21 cellular contexts compared by ENCODE assay signal in the genomic region with DNA sequence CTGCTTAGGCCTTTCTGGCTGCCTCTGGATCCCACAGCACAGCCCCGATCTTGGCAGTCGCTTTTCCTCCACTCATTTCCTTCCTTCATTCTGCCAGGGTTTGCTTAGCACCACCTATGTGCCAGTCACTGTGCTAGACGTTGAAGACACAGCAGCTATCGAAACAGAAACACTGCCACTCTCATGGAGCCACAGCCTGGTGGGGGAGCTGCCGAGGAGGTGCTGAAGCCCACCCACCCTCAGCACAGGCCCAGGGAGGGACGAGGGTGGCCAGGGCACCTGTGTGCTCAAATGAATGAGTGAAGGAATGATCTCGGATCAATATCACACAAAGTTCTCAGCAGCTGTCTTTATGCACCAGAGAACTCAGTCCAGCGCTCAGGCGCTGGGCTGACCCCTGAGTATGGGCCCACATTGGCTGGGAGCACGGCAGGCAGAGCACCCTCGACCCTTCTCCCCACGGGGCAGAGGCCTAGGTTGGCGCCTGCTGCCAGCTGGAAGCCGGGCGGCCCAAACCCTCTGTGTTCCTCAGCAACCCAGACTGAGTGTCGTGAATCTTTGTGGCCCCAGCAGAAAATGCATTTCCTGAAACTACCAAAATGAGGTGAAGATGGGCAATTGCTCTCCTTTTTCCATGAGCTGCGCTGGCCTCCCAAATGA.
"Had no signal": no experiment of that assay in that cellular context is flagged by ENCODE, and none has a peak within 500 bp of the region (broad histone marks: within the 10 kb centered on the region; RNA-seq: fewer than 3 reads in every experiment).

No MANE protein-coding gene starts in this region.

- H3K4me1 Mint-ChIP-seq: immature natural killer cell had no signal

- H3K27ac ChIP-seq: epithelial cell of prostate, esophagus muscularis mucosa, gastrocnemius medialis, pancreas, suprapubic skin, thyroid gland, uterus had no signal

- ATAC-seq: effector memory CD8-positive, alpha-beta T cell; gastrocnemius medialis; left cardiac atrium; pancreas; right cardiac atrium had no signal

- FAIRE-seq: keratinocyte, pancreas, small intestine had no signal

- H3K36me3 Mint-ChIP-seq: immature natural killer cell, naive B cell, type B pancreatic cell had no signal

- H3K9me3 ChIP-seq: esophagus muscularis mucosa, gastrocnemius medialis, pancreas, suprapubic skin, thyroid gland, uterus had no signal

- H3K36me3 ChIP-seq: esophagus muscularis mucosa, gastrocnemius medialis, pancreas, suprapubic skin, thyroid gland, uterus had no signal

- H3K4me1 ChIP-seq: gastrocnemius medialis, pancreas, suprapubic skin, thyroid gland, uterus had no signal

- H3K27ac Mint-ChIP-seq: progenitor cell of endocrine pancreas, type B pancreatic cell had no signal

- H3K4me3 Mint-ChIP-seq: effector memory CD8-positive, alpha-beta T cell; immature natural killer cell; naive B cell; nephron; type B pancreatic cell had no signal

- H3K27me3 ChIP-seq: esophagus muscularis mucosa, thyroid gland, uterus had no signal

- DNase-seq: effector memory CD8-positive, alpha-beta T cell; gastrocnemius medialis; immature natural killer cell; left cardiac atrium; mesendoderm; naive B cell; nucleus accumbens; pancreas; small intestine; stimulated activated CD4-positive, alpha-beta T cell treated with anti-CD3 and anti-CD28 coated beads, Interleukin-12 subunit alpha, Interleukin-12 subunit beta, amount 100 ng/mL, for 4 hours; stimulated activated naive CD4-positive, alpha-beta T cell treated with Interleukin-2 at 50 U/mL for 16 hours; thyroid gland; uterus had no signal

- H3K9me3 Mint-ChIP-seq: effector memory CD8-positive, alpha-beta T cell; immature natural killer cell; nephron; type B pancreatic cell had no signal

- H3K4me3 ChIP-seq: esophagus muscularis mucosa, gastrocnemius medialis, pancreas, suprapubic skin, thyroid gland, uterus had no signal
